Comparison of ENCODE assay signal across 31 cellular contexts in the genomic region with DNA sequence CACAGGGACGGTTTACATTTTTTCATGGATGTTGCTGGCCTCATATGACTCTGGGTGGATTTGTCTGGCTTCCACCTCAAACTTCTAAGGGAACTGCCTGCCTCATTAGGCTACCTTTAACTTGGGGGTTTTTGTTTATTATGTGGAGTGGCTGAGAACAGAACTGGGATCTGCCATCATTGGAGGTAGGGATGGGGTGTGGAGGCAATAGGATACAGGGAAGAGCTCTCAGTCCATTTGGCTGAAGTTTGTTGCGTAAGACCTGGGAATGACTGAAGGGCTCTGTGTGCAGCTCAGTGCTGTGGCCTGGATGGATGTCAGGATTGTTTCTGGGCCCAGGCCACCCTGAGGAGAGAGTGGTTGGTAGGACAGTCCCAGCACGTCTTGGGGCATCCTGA. TPM values are rescaled to one million over a fixed set of nuclear protein-coding genes. Genes with fewer than 3 reads are reported as not detected.
A peak's percentile ranks its signal among the peaks of the same experiment; 100 is the strongest.
DNase-seq lines count a peak whose midpoint lies in the region; ATAC-seq, FAIRE-seq and TF ChIP-seq lines count a peak whose summit lies in the region.
"Had no signal": no experiment of that assay in that cellular context is flagged by ENCODE, and none has a peak within 500 bp of the region (broad histone marks: within the 10 kb centered on the region; RNA-seq: fewer than 3 reads in every experiment).

No MANE protein-coding gene starts in this region.

- 87% methylated on average over 3 of the region's 3 CpGs; no CpG with 5 or more reads in 1 of the 2 experiments for WGBS in H1 (ENCODE audit: extremely low coverage in 1 of 2, insufficient coverage in 1 of 2, insufficient read length in 1 of 2, insufficient replicate concordance in 2 of 2, low coverage in 1 of 2, low lambda C conversion rate in 2 of 2, missing lambda C conversion rate in 1 of 2), 2 experiments

- H4K8ac ChIP-seq in H1 (ENCODE audit: extremely low read depth, insufficient read depth, low read length): no peak overlapping the region

- H3K27ac ChIP-seq in breast epithelium: peak overlapping the region; percentile 61 to 67
- H3K27ac ChIP-seq in H1 (ENCODE audit: low read depth, low read length): no peak overlapping the region
- H3K27ac ChIP-seq in left ventricle myocardium inferior (replicated peaks): peak overlapping the region; percentile 75
- H3K27ac ChIP-seq in tibial artery: peak overlapping the region; percentile 63 to 71
- H3K27ac ChIP-seq: SK-N-MC had no signal

- DNase-seq in breast epithelium (ENCODE audit: low spot score in 2 of 2): no peak
- no peak for DNase-seq in MCF 10A (ENCODE audit: unreplicated experiment)
- DNase-seq in H1 (ENCODE audit: low read depth in 1 of 2, low spot score in 2 of 2): no peak
- no peak for DNase-seq in left ventricle myocardium inferior
- peak in 1 of 2 donors; percentile 37 for DNase-seq in tibial artery
- no peak for DNase-seq in stimulated activated CD4-positive, alpha-beta T cell treated with anti-CD3 and anti-CD28 coated beads, Interleukin-1b, Interleukin-23, amount 100 ng/mL, for 48 hours
- DNase-seq: activated CD4-positive, alpha-beta T cell treated with anti-CD3 and anti-CD28 coated beads for 36 hours; activated effector memory CD4-positive, alpha-beta T cell treated with Interleukin-2 at 50 U/mL for 16 hours; CD8-positive, alpha-beta T cell; DMS153; foreskin melanocyte; immature natural killer cell; Kasumi-1; mesendoderm; NCI-H146; NCI-H510A; RPMI8226 had no signal

- H2BK12ac ChIP-seq in H1 (ENCODE audit: low read depth, low read length): no peak overlapping the region

- no peak for TF ChIP-seq EP300 in H1 (IDR thresholded peaks at IDR 0.05; ENCODE audit: borderline replicate concordance in 1 of 2, low read depth in 2 of 2, low read length in 2 of 2)

- H3K79me2 ChIP-seq in H1 (ENCODE audit: control insufficient read depth in 1 of 2, insufficient read depth in 2 of 2, low read length in 2 of 2): no peaks in the 10 kb centered on the region

- H3K27me3 Mint-ChIP-seq in MCF 10A (ENCODE audit: insufficient read depth, unreplicated experiment): no peaks in the 10 kb centered on the region
- H3K27me3 Mint-ChIP-seq: activated CD4-positive, alpha-beta T cell treated with anti-CD3 and anti-CD28 coated beads for 36 hours; B cell; stimulated activated naive CD8-positive, alpha-beta T cell treated with anti-CD3 and anti-CD28 coated beads, Interleukin-15, Interleukin-2, amounts not matched to agents 100 ng/mL and 50 ng/mL, for 24 hours had no signal

- H3K4me1 ChIP-seq in breast epithelium (peaks cover 0 to 7% of the 10 kb centered on the region in 2 donors), H1 (replicated peaks in 1 of 4; ENCODE audit: control insufficient read depth in 3 of 4, insufficient read depth in 4 of 4, low read length in 3 of 4) (no peaks in the 10 kb centered on the region), left ventricle myocardium inferior (peaks cover 26% of the 10 kb centered on the region), tibial artery (peaks cover 0 to 22% (median 17%) of the 10 kb centered on the region in 4 donors)

- no peak overlapping the region for H2BK5ac ChIP-seq in H1 (ENCODE audit: low read depth, low read length)

- no peak overlapping the region for H2BK20ac ChIP-seq in H1 (ENCODE audit: low read length)

- BruUV-seq in MCF 10A (replicated peaks; lab: Mats Ljungman, UMichigan): no TSS peak

- no peaks in the 10 kb centered on the region for H3K36me3 ChIP-seq in breast epithelium
- no peaks in the 10 kb centered on the region for H3K36me3 ChIP-seq in H1 (ENCODE audit: control insufficient read depth in 2 of 4, insufficient read depth in 4 of 4, low read length in 3 of 4)
- no peaks in the 10 kb centered on the region for H3K36me3 ChIP-seq in left ventricle myocardium inferior
- no peaks in the 10 kb centered on the region for H3K36me3 ChIP-seq in tibial artery
- H3K36me3 ChIP-seq: prostate gland, thoracic aorta, vagina had no signal

- no peak for ATAC-seq in GM18519 (IDR thresholded peaks at IDR 0.05; ENCODE audit: low FRiP score, unreplicated experiment)
- no peak for ATAC-seq in HG03175 (IDR thresholded peaks at IDR 0.05; ENCODE audit: unreplicated experiment)
- ATAC-seq: activated CD4-positive, alpha-beta T cell treated with anti-CD3 and anti-CD28 coated beads for 36 hours; CD8-positive, alpha-beta T cell; HCT116 had no signal

- no peak overlapping the region for H3K9ac ChIP-seq in H1 (replicated peaks in 1 of 4; ENCODE audit: extremely low read depth in 1 of 4, low read depth in 3 of 4, low read length in 3 of 4)

- H3K4me3 Mint-ChIP-seq in MCF 10A (ENCODE audit: unreplicated experiment): no peak overlapping the region
- H3K4me3 Mint-ChIP-seq: activated CD4-positive, alpha-beta T cell treated with anti-CD3 and anti-CD28 coated beads for 36 hours; B cell; brain; CD8-positive, alpha-beta T cell; immature natural killer cell; stimulated activated naive CD8-positive, alpha-beta T cell treated with anti-CD3 and anti-CD28 coated beads, Interleukin-15, Interleukin-2, amounts not matched to agents 100 ng/mL and 50 ng/mL, for 24 hours; T-helper 1 cell treated with Interleukin-12 subunit alpha and Interleukin-12 subunit beta and Interleukin-4 antibody, amounts not matched to agents 30 μg/mL and 1 μg/mL, for 36 hours had no signal

- no peak overlapping the region for H3K23ac ChIP-seq in H1 (ENCODE audit: insufficient read length)

- H4K20me1 ChIP-seq in H1 (replicated peaks in 1 of 2; ENCODE audit: control insufficient read depth in 1 of 2, insufficient read depth in 2 of 2, low read length in 2 of 2): no peaks in the 10 kb centered on the region

- no peak overlapping the region for H3K56ac ChIP-seq in H1 (replicated peaks; ENCODE audit: insufficient read length, low read depth, low read length)

- CTCF ChIA-PET in MCF 10A (lab: Yijun Ruan, JAX) (interaction anchor here (0.5 to 0.6 kb wide), 2 partner anchors 171 to 862 kb away, joined by 3 to 4 read pairs; no protein-coding TSS in a partner anchor), H1 (lab: Charles Lee; ENCODE audit: partially characterized antibody) (interaction anchor here (1.4 to 7.0 kb wide), 3 partner anchors 89 to 152 kb away, joined by 4 to 52 read pairs (median 5); no protein-coding TSS in a partner anchor)

- no peak overlapping the region for H3K4me2 ChIP-seq in H1 (ENCODE audit: insufficient read depth in 1 of 2, low read depth in 2 of 2, low read length in 2 of 2)

- no peak overlapping the region for H2BK15ac ChIP-seq in H1 (ENCODE audit: low read length)

- TF ChIP-seq CTCF in breast epithelium (IDR thresholded peaks at IDR 0.05) (no peak), MCF 10A (IDR thresholded peaks at IDR 0.05; ENCODE audit: unreplicated experiment) (no peak), H1 (IDR thresholded peaks at IDR 0.05; ENCODE audit: control extremely low read depth in 1 of 3, insufficient read depth in 1 of 3, low read depth in 1 of 3, low read length in 3 of 3) (no peak), left ventricle myocardium inferior (IDR thresholded peaks at IDR 0.05; ENCODE audit: borderline replicate concordance) (no peak), tibial artery (IDR thresholded peaks at IDR 0.05) (no peak)

- no peak overlapping the region for H4K91ac ChIP-seq in H1 (replicated peaks; ENCODE audit: insufficient read length, low read length)

- TF ChIP-seq POLR2A in breast epithelium (IDR thresholded peaks at IDR 0.05) (no peak), H1 (IDR thresholded peaks at IDR 0.05; ENCODE audit: control extremely low read depth in 1 of 2, low read depth in 2 of 2, low read length in 2 of 2) (no peak)

- no peak for FAIRE-seq in H1 (lab: Jason Lieb, UNC)
- FAIRE-seq: G401.6, TTC549 had no signal

- peaks cover 3 to 11% of the 10 kb centered on the region in 2 donors for H3K9me3 ChIP-seq in breast epithelium
- H3K9me3 ChIP-seq in H1 (ENCODE audit: insufficient read depth in 2 of 2, low read depth in 1 of 2, low read length in 1 of 2): peaks cover 0 to 3% of the 10 kb centered on the region in 2 experiments; a peak in 2 of 4 replicates
- H3K9me3 ChIP-seq in left ventricle myocardium inferior (replicated peaks): peaks cover 19% of the 10 kb centered on the region
- peaks cover 0 to 7% (median 4%) of the 10 kb centered on the region in 3 donors for H3K9me3 ChIP-seq in tibial artery
- H3K9me3 ChIP-seq: prostate gland, thoracic aorta had no signal

- H3K14ac ChIP-seq in H1 (ENCODE audit: insufficient read length): no peak overlapping the region

- no peak overlapping the region for H2AK5ac ChIP-seq in H1 (ENCODE audit: low read depth, low read length)

- H2AFZ ChIP-seq in H1 (ENCODE audit: low read length): no peak overlapping the region

- H3K79me1 ChIP-seq in H1 (ENCODE audit: low read depth, low read length): no peaks in the 10 kb centered on the region

- POLR2A ChIA-PET in MCF 10A (lab: Yijun Ruan, JAX): interaction anchor here (0.7 to 1.1 kb wide), 2 partner anchors 90 to 1928 kb away, joined by 3 read pairs; no protein-coding TSS in a partner anchor
- POLR2A ChIA-PET in H1 (lab: Charles Lee; ENCODE audit: partially characterized antibody): no interaction called here

- H3K9me3 Mint-ChIP-seq in MCF 10A (ENCODE audit: unreplicated experiment): no peaks in the 10 kb centered on the region

- no peak overlapping the region for H4K5ac ChIP-seq in H1 (ENCODE audit: insufficient read length, low read depth, low read length)

- no peaks in the 10 kb centered on the region for H3K36me3 Mint-ChIP-seq in MCF 10A (ENCODE audit: insufficient read depth, unreplicated experiment)
- H3K36me3 Mint-ChIP-seq: CD8-positive, alpha-beta T cell had no signal

- intact Hi-C loops in breast epithelium (cut with DNase I; ENCODE audit: low total_unique reads) (no loop called here), MCF 10A (cut with micrococcal nuclease) (no loop called here), left ventricle myocardium inferior (cut with micrococcal nuclease) (no loop called here), tibial artery (cut with DNase I; ENCODE audit: low total_unique reads) (loop anchor here (5.0 kb wide), 1 partner anchor 76 kb away; no protein-coding TSS in a partner anchor)

- TF ChIP-seq RAD21 in H1 (IDR thresholded peaks at IDR 0.05 in 1 of 2, conservative IDR thresholded peaks at IDR 0.05 in 1 of 2; ENCODE audit: low read depth in 2 of 2, low read length in 2 of 2): no peak

- peaks cover 7% of the 10 kb centered on the region for H3K4me1 Mint-ChIP-seq in MCF 10A (ENCODE audit: insufficient read depth, unreplicated experiment)
- H3K4me1 Mint-ChIP-seq: activated CD4-positive, alpha-beta T cell treated with anti-CD3 and anti-CD28 coated beads for 36 hours; immature natural killer cell had no signal

- H3K23me2 ChIP-seq in H1 (ENCODE audit: low read depth, low read length): no peaks in the 10 kb centered on the region

- no peaks in the 10 kb centered on the region for H3K27me3 ChIP-seq in breast epithelium
- 0 out of 7 replicates have a peak, but pooled peaks cover 0 to 4% (median 0%) of the 10 kb centered on the region in 4 experiments for H3K27me3 ChIP-seq in H1 (replicated peaks in 1 of 4; ENCODE audit: control insufficient read depth in 3 of 4, extremely low read depth in 1 of 4, insufficient read depth in 3 of 4, low read length in 3 of 4)
- H3K27me3 ChIP-seq in left ventricle myocardium inferior (ENCODE audit: low read depth): peaks cover 3% of the 10 kb centered on the region
- no peaks in the 10 kb centered on the region for H3K27me3 ChIP-seq in tibial artery
- H3K27me3 ChIP-seq: vagina had no signal

- H3K4me3 ChIP-seq in breast epithelium: no peak overlapping the region
- no peak overlapping the region for H3K4me3 ChIP-seq in H1 (ENCODE audit: extremely low read depth in 1 of 4, insufficient read depth in 2 of 4, low read depth in 3 of 4, low read length in 4 of 4)
- no peak overlapping the region for H3K4me3 ChIP-seq in left ventricle myocardium inferior
- H3K4me3 ChIP-seq in tibial artery: no peak overlapping the region
- H3K4me3 ChIP-seq: prostate gland, SK-N-MC, skin epidermis, vagina had no signal

- H2BK120ac ChIP-seq in H1 (replicated peaks; ENCODE audit: low read depth, low read length): no peak overlapping the region

- no peak overlapping the region for H3K4ac ChIP-seq in H1 (replicated peaks; ENCODE audit: insufficient read length, low read depth, low read length)

- no peak overlapping the region for H3K27ac Mint-ChIP-seq in MCF 10A (ENCODE audit: low read depth, unreplicated experiment)
- H3K27ac Mint-ChIP-seq: activated CD4-positive, alpha-beta T cell treated with anti-CD3 and anti-CD28 coated beads for 36 hours; B cell; CD8-positive, alpha-beta T cell; immature natural killer cell; stimulated activated naive CD8-positive, alpha-beta T cell treated with anti-CD3 and anti-CD28 coated beads, Interleukin-15, Interleukin-2, amounts not matched to agents 100 ng/mL and 50 ng/mL, for 24 hours; T-helper 1 cell treated with Interleukin-12 subunit alpha and Interleukin-12 subunit beta and Interleukin-4 antibody, amounts not matched to agents 30 μg/mL and 1 μg/mL, for 36 hours had no signal

- H3K18ac ChIP-seq in H1 (ENCODE audit: extremely low read depth, low read length): no peak overlapping the region

RNA-seq across cellular contexts. Expression of gene ASB1, which starts 31.2 kb away (rescaled TPM):
- total RNA-seq in breast epithelium: 10 to 100 TPM; 11.2 to 18.7 (median 18.4) TPM
- total RNA-seq in MCF 10A (2022): 104 and 113 TPM in 2 replicates
- total RNA-seq in H1 (2021; fragmentation: NEBNext Ultra II Directional; extraction: Animal tissue kit (Norgen Biotek cat#: 25700)): 32.7 and 36.0 TPM in 2 replicates
- polyA plus RNA-seq in H1 (2011; rRNA removed): 24.1 and 34.4 TPM in 2 replicates
- 30.8 TPM for polyA plus RNA-seq in H1 (2011; cell fraction: cytosol; rRNA removed)
- polyA plus RNA-seq in H1 (2011; cell fraction: nucleus; rRNA removed): 37.4 TPM
- 24.1 to 36.1 TPM (median 28.9 TPM) in 4 replicates for polyA plus RNA-seq in H1 (2012, experiment 1 of 2)
- 15.8 TPM for polyA plus RNA-seq in H1 (2012, experiment 2 of 2)
- polyA plus RNA-seq in H1 (2013, experiment 1 of 2): 17.5 TPM
- polyA plus RNA-seq in H1 (2013, experiment 2 of 2): 18.9 TPM
- 15.8 and 21.2 TPM in 2 replicates for polyA minus RNA-seq in H1 (2011; rRNA and poly(A)+ RNA removed)
- 21.2 TPM for polyA minus RNA-seq in H1 (2011; cell fraction: cytosol; rRNA and poly(A)+ RNA removed)
- polyA minus RNA-seq in H1 (2011; cell fraction: nucleus; rRNA and poly(A)+ RNA removed): 23.1 TPM
- total RNA-seq in left ventricle myocardium inferior: 52.6 TPM
